Comparison of ENCODE assay signal across 13 cellular contexts in genomic region chr12:24478254-24478653, GRCh38.
DNase-seq lines count a peak whose midpoint lies in the region; ATAC-seq and TF ChIP-seq lines count a peak whose summit lies in the region.
"Had no signal": no experiment of that assay in that cellular context is flagged by ENCODE, and none has a peak within 500 bp of the region (broad histone marks: within the 10 kb centered on the region; RNA-seq: fewer than 3 reads in every experiment).

No MANE protein-coding gene starts in this region.

- H3K4me1 Mint-ChIP-seq in type B pancreatic cell (ENCODE audit: unreplicated experiment) (no peaks in the 10 kb centered on the region), nephron progenitor cell (peaks cover 8% of the 10 kb centered on the region)
- H3K4me1 Mint-ChIP-seq in activated T-cell treated with anti-CD3 and anti-CD28 coated beads, Interleukin-2, amount 50 U/mL, for 4 hours (ENCODE audit: low read depth) = no peaks in the 10 kb centered on the region

- WGBS in aorta, 2 donors = 94 to 95% methylated on average over 1 of the region's 1 CpG

- no peaks in the 10 kb centered on the region for H3K9me3 ChIP-seq in aorta (ENCODE audit: control insufficient read depth, low read length)

- no peak overlapping the region for H3K4me3 ChIP-seq in aorta (ENCODE audit: low read length in 2 of 2)

- peaks cover 0 to 3% of the 10 kb centered on the region in 2 donors for H3K4me1 ChIP-seq in aorta (ENCODE audit: control insufficient read depth in 1 of 2, insufficient read depth in 2 of 2, low read length in 2 of 2)

- H3K9me3 Mint-ChIP-seq in type B pancreatic cell = peaks cover 6% of the 10 kb centered on the region
- no peaks in the 10 kb centered on the region for H3K9me3 Mint-ChIP-seq in activated T-cell treated with anti-CD3 and anti-CD28 coated beads, Interleukin-2, amount 50 U/mL, for 4 hours
- no peaks in the 10 kb centered on the region for H3K9me3 Mint-ChIP-seq in nephron progenitor cell

- intact Hi-C loops in aorta (cut with DNase I) = no loop called here

- H3K36me3 Mint-ChIP-seq in type B pancreatic cell = peaks cover 8% of the 10 kb centered on the region
- no peaks in the 10 kb centered on the region for H3K36me3 Mint-ChIP-seq in activated T-cell treated with anti-CD3 and anti-CD28 coated beads, Interleukin-2, amount 50 U/mL, for 4 hours (ENCODE audit: insufficient read depth)
- no peaks in the 10 kb centered on the region for H3K36me3 Mint-ChIP-seq in nephron progenitor cell (ENCODE audit: low read depth)

- H3K27me3 ChIP-seq in aorta (ENCODE audit: control insufficient read depth in 1 of 2, insufficient read depth in 2 of 2, low read length in 1 of 2) = no peaks in the 10 kb centered on the region

- no peak for ATAC-seq in activated T-cell treated with anti-CD3 and anti-CD28 coated beads, Interleukin-2, amount 50 U/mL, for 4 hours
- ATAC-seq in aorta (ENCODE audit: low FRiP score) = no peak

- H3K27ac ChIP-seq in aorta (ENCODE audit: low read depth in 1 of 2, low read length in 2 of 2) = no peak overlapping the region
- H3K27ac ChIP-seq: C4-2B had no signal

- H3K27ac Mint-ChIP-seq in type B pancreatic cell (peak overlapping the region; percentile 84), nephron progenitor cell (no peak overlapping the region)

- no peaks in the 10 kb centered on the region for H3K36me3 ChIP-seq in aorta (ENCODE audit: control insufficient read depth in 1 of 2, insufficient read depth in 2 of 2, low read length in 1 of 2)

- H3K4me3 Mint-ChIP-seq in type B pancreatic cell (no peak overlapping the region), nephron progenitor cell (no peak overlapping the region)
- no peak overlapping the region for H3K4me3 Mint-ChIP-seq in activated T-cell treated with anti-CD3 and anti-CD28 coated beads, Interleukin-2, amount 50 U/mL, for 4 hours

- DNase-seq in NCI-H2029 treated with DMSO at 0.1 percent for 48 hours (lab: John Stamatoyannopoulos, UW) (peak; percentile 7), NCI-H2029 (lab: John Stamatoyannopoulos, UW) (no peak), NCI-H2081 treated with DMSO at 0.1 percent for 48 hours (lab: John Stamatoyannopoulos, UW) (peak; percentile 62), NCI-H774 (lab: John Stamatoyannopoulos, UW) (peak; percentile 10), type B pancreatic cell (ENCODE audit: extremely low spot score, unreplicated experiment) (no peak), aorta (no peak), nephron progenitor cell (no peak)
- no peak for DNase-seq in activated T-cell treated with anti-CD3 and anti-CD28 coated beads, Interleukin-2, amount 50 U/mL, for 4 hours
- DNase-seq: GF-D8, KG1, NCI-H226, SIG-M5 had no signal

- TF ChIP-seq CTCF in type B pancreatic cell (conservative IDR thresholded peaks at IDR 0.05) (no peak), nephron progenitor cell (IDR thresholded peaks at IDR 0.05) (no peak)

- H3K27me3 Mint-ChIP-seq in type B pancreatic cell = peaks cover 3% of the 10 kb centered on the region
- H3K27me3 Mint-ChIP-seq in activated T-cell treated with anti-CD3 and anti-CD28 coated beads, Interleukin-2, amount 50 U/mL, for 4 hours (ENCODE audit: low read depth) = peaks cover 3% of the 10 kb centered on the region
- no peaks in the 10 kb centered on the region for H3K27me3 Mint-ChIP-seq in nephron progenitor cell (ENCODE audit: low read depth, poor library complexity)

Comparison
In these comparisons a context has a peak if more than half of its experiments do, and no peak if none do; other contexts are left out.
1. DNase-seq: peak in NCI-H2029 treated with DMSO at 0.1 percent for 48 hours (single experiment), NCI-H2081 treated with DMSO at 0.1 percent for 48 hours (single experiment) and NCI-H774 (single experiment); none in NCI-H2029 (single experiment), type B pancreatic cell (single experiment), activated T-cell treated with anti-CD3 and anti-CD28 coated beads, Interleukin-2, amount 50 U/mL, for 4 hours (single experiment), aorta (0 of 2) and nephron progenitor cell (single experiment).